In the genomic region with DNA sequence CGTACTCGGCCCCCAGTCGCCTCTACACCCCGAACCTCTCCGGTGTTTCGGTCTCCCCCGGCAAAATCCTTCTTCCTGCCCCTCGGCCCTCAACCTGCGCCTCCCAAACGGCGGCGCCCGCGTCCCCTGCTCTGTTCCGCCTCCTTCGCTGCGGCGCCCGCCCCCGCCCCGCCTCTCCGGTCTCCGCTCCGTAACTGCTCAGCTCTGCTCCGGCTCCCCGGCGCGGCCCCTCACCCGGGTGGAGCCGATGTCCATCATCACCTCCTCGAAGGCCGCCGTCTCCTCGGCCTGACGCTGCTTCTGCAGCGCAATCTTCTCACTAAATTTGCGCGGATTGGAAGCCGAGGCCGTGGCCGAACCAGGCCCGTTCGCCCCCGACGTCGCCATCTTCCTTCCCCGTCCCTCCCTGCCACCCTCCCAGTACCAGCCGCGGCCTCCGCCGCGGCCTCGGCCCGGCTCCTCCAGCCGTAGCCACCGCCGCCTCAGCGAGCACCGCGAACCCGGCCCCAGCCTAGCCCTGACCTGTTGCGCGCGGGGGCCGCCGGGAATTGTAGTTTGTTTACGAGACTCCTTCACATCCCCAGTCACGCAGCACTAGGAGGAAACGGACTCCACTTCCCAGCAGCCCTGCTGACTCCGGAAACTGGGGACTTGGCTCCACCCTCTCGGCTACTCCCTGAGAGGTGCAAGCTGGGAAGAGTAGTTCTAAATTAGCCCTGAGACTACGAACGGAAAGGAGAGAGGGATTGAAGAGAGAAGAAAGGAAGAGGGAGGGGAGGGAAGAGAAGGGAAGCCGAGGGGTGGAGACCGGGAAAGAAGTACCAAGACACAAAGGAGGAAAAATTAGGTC, we compare ENCODE assay signal across 1 cellular context.
TF ChIP-seq lines count a peak whose summit lies in the region.

A gene with protein sequence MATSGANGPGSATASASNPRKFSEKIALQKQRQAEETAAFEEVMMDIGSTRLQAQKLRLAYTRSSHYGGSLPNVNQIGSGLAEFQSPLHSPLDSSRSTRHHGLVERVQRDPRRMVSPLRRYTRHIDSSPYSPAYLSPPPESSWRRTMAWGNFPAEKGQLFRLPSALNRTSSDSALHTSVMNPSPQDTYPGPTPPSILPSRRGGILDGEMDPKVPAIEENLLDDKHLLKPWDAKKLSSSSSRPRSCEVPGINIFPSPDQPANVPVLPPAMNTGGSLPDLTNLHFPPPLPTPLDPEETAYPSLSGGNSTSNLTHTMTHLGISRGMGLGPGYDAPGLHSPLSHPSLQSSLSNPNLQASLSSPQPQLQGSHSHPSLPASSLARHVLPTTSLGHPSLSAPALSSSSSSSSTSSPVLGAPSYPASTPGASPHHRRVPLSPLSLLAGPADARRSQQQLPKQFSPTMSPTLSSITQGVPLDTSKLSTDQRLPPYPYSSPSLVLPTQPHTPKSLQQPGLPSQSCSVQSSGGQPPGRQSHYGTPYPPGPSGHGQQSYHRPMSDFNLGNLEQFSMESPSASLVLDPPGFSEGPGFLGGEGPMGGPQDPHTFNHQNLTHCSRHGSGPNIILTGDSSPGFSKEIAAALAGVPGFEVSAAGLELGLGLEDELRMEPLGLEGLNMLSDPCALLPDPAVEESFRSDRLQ (minus strand): TSS at position 502 of the 850 bp plus-strand sequence. CDS start 115 bp downstream, at position 387.

TF ChIP-seq in K562, 482 proteins besides CTCF, POLR2A, EP300 and RAD21 (continued from another document and continues in another):
- TF ChIP-seq, protein P1, sequence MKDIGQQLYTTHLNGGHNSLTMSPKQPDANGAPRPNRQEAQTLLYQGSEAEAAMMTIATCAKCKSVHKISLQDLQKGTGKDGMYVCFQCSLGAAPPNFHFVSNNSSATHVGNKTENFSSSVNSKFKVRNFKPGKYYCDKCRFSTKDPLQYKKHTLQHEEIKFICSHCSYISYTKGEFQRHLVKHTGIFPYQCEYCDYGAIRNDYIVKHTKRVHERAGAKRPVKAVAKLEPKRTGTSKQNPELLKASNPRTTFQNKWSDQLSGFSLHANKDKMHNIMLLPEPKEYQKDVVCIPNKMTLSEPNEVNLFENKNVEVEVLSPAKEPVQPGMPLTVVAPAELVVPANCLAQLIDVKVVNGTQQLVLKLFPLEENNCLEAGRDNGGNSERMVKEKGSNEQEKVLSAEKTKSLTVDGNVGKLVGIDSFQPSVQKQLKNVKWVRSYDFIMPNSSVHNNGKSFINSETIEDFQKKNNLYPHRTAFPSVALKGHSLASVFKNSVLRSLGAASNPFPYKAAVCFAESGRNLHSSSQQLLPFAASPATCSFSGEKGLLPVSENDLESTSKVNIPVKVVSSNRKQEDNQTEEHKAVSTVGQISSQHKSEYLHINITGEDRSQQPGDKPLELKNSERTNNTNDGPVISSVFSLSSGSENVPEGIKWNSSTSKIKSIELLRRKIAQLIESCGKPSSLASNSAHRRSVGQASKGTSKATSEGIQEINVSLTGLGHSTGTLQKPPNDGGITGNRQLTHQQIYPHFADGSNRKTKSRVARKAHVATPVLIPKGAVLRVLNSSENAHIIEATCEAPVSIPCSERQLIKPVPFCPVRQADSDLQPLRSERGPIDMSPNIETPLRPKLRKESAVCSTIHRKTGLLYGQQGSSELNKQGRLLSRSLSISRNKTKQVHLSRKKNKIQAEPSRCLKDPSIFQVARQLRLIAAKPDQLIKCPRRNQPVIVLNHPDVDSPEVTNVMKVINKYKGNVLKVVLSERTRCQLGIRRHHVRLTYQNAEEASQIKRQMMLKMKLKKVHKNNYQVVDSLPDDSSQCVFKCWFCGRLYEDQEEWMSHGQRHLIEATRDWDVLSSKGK (CRISPR knock-in tag; IDR thresholded peaks at IDR 0.05) = no peak
- TF ChIP-seq MCM7 (IDR thresholded peaks at IDR 0.05) (no peak), IRF2 (CRISPR knock-in tag; IDR thresholded peaks at IDR 0.05) (no peak), JUNB (CRISPR knock-in tag; conservative IDR thresholded peaks at IDR 0.05) (no peak), SIN3A (IDR thresholded peaks at IDR 0.05; ENCODE audit: borderline replicate concordance in 2 of 2, control insufficient read depth in 1 of 2, low read depth in 2 of 2, low read length in 2 of 2) (peak; percentile 65 to 86; a peak in 3 of 4 replicates), HNRNPH1 (optimal IDR thresholded peaks at IDR 0.05; ENCODE audit: low read depth, low read length) (no peak), RBM25 (IDR thresholded peaks at IDR 0.05; ENCODE audit: low read depth, low read length, severe bottlenecking) (no peak), ZC3H8 (IDR thresholded peaks at IDR 0.05) (no peak), MEIS2 (IDR thresholded peaks at IDR 0.05; ENCODE audit: partially characterized antibody) (peak; percentile 83), MAFF (IDR thresholded peaks at IDR 0.05; ENCODE audit: low read length) (0 out of 2 replicates have a peak, but pooled peaks have one; percentile 8), PCBP2 (IDR thresholded peaks at IDR 0.05; ENCODE audit: low read depth, low read length, poor library complexity, severe bottlenecking) (no peak), TFAM (CRISPR knock-in tag; conservative IDR thresholded peaks at IDR 0.05) (no peak)
- TF ChIP-seq, protein P2, sequence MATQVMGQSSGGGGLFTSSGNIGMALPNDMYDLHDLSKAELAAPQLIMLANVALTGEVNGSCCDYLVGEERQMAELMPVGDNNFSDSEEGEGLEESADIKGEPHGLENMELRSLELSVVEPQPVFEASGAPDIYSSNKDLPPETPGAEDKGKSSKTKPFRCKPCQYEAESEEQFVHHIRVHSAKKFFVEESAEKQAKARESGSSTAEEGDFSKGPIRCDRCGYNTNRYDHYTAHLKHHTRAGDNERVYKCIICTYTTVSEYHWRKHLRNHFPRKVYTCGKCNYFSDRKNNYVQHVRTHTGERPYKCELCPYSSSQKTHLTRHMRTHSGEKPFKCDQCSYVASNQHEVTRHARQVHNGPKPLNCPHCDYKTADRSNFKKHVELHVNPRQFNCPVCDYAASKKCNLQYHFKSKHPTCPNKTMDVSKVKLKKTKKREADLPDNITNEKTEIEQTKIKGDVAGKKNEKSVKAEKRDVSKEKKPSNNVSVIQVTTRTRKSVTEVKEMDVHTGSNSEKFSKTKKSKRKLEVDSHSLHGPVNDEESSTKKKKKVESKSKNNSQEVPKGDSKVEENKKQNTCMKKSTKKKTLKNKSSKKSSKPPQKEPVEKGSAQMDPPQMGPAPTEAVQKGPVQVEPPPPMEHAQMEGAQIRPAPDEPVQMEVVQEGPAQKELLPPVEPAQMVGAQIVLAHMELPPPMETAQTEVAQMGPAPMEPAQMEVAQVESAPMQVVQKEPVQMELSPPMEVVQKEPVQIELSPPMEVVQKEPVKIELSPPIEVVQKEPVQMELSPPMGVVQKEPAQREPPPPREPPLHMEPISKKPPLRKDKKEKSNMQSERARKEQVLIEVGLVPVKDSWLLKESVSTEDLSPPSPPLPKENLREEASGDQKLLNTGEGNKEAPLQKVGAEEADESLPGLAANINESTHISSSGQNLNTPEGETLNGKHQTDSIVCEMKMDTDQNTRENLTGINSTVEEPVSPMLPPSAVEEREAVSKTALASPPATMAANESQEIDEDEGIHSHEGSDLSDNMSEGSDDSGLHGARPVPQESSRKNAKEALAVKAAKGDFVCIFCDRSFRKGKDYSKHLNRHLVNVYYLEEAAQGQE (CRISPR knock-in tag; IDR thresholded peaks at IDR 0.05; ENCODE audit: low read depth) = peak; percentile 63; the same call in 1 of the 2 replicates
- TF ChIP-seq, protein P3, sequence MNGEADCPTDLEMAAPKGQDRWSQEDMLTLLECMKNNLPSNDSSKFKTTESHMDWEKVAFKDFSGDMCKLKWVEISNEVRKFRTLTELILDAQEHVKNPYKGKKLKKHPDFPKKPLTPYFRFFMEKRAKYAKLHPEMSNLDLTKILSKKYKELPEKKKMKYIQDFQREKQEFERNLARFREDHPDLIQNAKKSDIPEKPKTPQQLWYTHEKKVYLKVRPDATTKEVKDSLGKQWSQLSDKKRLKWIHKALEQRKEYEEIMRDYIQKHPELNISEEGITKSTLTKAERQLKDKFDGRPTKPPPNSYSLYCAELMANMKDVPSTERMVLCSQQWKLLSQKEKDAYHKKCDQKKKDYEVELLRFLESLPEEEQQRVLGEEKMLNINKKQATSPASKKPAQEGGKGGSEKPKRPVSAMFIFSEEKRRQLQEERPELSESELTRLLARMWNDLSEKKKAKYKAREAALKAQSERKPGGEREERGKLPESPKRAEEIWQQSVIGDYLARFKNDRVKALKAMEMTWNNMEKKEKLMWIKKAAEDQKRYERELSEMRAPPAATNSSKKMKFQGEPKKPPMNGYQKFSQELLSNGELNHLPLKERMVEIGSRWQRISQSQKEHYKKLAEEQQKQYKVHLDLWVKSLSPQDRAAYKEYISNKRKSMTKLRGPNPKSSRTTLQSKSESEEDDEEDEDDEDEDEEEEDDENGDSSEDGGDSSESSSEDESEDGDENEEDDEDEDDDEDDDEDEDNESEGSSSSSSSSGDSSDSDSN (IDR thresholded peaks at IDR 0.05; ENCODE audit: borderline replicate concordance in 1 of 2, low read depth in 2 of 2, low read length in 2 of 2) = peak; percentile 36 to 60; a peak in 1 of 4 replicates
- TF ChIP-seq, protein P4, sequence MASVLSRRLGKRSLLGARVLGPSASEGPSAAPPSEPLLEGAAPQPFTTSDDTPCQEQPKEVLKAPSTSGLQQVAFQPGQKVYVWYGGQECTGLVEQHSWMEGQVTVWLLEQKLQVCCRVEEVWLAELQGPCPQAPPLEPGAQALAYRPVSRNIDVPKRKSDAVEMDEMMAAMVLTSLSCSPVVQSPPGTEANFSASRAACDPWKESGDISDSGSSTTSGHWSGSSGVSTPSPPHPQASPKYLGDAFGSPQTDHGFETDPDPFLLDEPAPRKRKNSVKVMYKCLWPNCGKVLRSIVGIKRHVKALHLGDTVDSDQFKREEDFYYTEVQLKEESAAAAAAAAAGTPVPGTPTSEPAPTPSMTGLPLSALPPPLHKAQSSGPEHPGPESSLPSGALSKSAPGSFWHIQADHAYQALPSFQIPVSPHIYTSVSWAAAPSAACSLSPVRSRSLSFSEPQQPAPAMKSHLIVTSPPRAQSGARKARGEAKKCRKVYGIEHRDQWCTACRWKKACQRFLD (CRISPR knock-in tag; IDR thresholded peaks at IDR 0.05) = peak; percentile 93
- TF ChIP-seq, protein P5, sequence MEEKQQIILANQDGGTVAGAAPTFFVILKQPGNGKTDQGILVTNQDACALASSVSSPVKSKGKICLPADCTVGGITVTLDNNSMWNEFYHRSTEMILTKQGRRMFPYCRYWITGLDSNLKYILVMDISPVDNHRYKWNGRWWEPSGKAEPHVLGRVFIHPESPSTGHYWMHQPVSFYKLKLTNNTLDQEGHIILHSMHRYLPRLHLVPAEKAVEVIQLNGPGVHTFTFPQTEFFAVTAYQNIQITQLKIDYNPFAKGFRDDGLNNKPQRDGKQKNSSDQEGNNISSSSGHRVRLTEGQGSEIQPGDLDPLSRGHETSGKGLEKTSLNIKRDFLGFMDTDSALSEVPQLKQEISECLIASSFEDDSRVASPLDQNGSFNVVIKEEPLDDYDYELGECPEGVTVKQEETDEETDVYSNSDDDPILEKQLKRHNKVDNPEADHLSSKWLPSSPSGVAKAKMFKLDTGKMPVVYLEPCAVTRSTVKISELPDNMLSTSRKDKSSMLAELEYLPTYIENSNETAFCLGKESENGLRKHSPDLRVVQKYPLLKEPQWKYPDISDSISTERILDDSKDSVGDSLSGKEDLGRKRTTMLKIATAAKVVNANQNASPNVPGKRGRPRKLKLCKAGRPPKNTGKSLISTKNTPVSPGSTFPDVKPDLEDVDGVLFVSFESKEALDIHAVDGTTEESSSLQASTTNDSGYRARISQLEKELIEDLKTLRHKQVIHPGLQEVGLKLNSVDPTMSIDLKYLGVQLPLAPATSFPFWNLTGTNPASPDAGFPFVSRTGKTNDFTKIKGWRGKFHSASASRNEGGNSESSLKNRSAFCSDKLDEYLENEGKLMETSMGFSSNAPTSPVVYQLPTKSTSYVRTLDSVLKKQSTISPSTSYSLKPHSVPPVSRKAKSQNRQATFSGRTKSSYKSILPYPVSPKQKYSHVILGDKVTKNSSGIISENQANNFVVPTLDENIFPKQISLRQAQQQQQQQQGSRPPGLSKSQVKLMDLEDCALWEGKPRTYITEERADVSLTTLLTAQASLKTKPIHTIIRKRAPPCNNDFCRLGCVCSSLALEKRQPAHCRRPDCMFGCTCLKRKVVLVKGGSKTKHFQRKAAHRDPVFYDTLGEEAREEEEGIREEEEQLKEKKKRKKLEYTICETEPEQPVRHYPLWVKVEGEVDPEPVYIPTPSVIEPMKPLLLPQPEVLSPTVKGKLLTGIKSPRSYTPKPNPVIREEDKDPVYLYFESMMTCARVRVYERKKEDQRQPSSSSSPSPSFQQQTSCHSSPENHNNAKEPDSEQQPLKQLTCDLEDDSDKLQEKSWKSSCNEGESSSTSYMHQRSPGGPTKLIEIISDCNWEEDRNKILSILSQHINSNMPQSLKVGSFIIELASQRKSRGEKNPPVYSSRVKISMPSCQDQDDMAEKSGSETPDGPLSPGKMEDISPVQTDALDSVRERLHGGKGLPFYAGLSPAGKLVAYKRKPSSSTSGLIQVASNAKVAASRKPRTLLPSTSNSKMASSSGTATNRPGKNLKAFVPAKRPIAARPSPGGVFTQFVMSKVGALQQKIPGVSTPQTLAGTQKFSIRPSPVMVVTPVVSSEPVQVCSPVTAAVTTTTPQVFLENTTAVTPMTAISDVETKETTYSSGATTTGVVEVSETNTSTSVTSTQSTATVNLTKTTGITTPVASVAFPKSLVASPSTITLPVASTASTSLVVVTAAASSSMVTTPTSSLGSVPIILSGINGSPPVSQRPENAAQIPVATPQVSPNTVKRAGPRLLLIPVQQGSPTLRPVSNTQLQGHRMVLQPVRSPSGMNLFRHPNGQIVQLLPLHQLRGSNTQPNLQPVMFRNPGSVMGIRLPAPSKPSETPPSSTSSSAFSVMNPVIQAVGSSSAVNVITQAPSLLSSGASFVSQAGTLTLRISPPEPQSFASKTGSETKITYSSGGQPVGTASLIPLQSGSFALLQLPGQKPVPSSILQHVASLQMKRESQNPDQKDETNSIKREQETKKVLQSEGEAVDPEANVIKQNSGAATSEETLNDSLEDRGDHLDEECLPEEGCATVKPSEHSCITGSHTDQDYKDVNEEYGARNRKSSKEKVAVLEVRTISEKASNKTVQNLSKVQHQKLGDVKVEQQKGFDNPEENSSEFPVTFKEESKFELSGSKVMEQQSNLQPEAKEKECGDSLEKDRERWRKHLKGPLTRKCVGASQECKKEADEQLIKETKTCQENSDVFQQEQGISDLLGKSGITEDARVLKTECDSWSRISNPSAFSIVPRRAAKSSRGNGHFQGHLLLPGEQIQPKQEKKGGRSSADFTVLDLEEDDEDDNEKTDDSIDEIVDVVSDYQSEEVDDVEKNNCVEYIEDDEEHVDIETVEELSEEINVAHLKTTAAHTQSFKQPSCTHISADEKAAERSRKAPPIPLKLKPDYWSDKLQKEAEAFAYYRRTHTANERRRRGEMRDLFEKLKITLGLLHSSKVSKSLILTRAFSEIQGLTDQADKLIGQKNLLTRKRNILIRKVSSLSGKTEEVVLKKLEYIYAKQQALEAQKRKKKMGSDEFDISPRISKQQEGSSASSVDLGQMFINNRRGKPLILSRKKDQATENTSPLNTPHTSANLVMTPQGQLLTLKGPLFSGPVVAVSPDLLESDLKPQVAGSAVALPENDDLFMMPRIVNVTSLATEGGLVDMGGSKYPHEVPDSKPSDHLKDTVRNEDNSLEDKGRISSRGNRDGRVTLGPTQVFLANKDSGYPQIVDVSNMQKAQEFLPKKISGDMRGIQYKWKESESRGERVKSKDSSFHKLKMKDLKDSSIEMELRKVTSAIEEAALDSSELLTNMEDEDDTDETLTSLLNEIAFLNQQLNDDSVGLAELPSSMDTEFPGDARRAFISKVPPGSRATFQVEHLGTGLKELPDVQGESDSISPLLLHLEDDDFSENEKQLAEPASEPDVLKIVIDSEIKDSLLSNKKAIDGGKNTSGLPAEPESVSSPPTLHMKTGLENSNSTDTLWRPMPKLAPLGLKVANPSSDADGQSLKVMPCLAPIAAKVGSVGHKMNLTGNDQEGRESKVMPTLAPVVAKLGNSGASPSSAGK (IDR thresholded peaks at IDR 0.05) = no peak
